8 cellular contexts compared by ENCODE assay signal in genomic region chr17:18225562-18226283, GRCh38. TPM values are rescaled to one million over a fixed set of nuclear protein-coding genes. Genes with fewer than 3 reads are reported as not detected.
A peak's percentile ranks its signal among the peaks of the same experiment; 100 is the strongest.
DNase-seq lines count a peak whose midpoint lies in the region; ATAC-seq and TF ChIP-seq lines count a peak whose summit lies in the region.

TSS of gene LLGL1 (plus strand) at chr17:18225635. CDS start at chr17:18225683, 48 bp downstream.

- H3K4me1 ChIP-seq in CD8-positive, alpha-beta T cell (ENCODE audit: insufficient read depth, low read length) = peaks cover 17% of the 10 kb centered on the region
- no peaks in the 10 kb centered on the region for H3K4me1 ChIP-seq in right lobe of liver

- DNase-seq in CD8-positive, alpha-beta T cell = peak in 2 of 7 experiments; percentile 13 to 54
- DNase-seq in MG63 (no peak), brain microvascular endothelial cell (no peak), right lobe of liver (peak in 1 of 3 donors; percentile 53), substantia nigra (lab: John Stamatoyannopoulos, UW) (peak in 7 of 49 donors; percentile 29 to 88 (median 67)), iPS-NIHi7 (ENCODE audit: extremely low spot score) (no peak), GM03348 (ENCODE audit: low spot score) (no peak)

- H3K4me3 Mint-ChIP-seq in CD8-positive, alpha-beta T cell = peak within 1 kb of the TSS; percentile 96

- H3K9me3 ChIP-seq in CD8-positive, alpha-beta T cell (ENCODE audit: low read length) = no peaks in the 10 kb centered on the region
- H3K9me3 ChIP-seq in MG63 = no peaks in the 10 kb centered on the region
- H3K9me3 ChIP-seq in right lobe of liver = no peaks in the 10 kb centered on the region

- no peak for ATAC-seq in CD8-positive, alpha-beta T cell
- ATAC-seq in GM21367 (IDR thresholded peaks at IDR 0.05; ENCODE audit: unreplicated experiment) = peak; percentile 6
- ATAC-seq in right lobe of liver = peak in 1 of 4 donors; percentile 6

- H3K36me3 Mint-ChIP-seq in CD8-positive, alpha-beta T cell = peaks cover 4% of the 10 kb centered on the region

- H3K36me3 ChIP-seq in CD8-positive, alpha-beta T cell (ENCODE audit: insufficient read depth, low read length) = no peaks in the 10 kb centered on the region
- H3K36me3 ChIP-seq in MG63 (no peaks in the 10 kb centered on the region), brain microvascular endothelial cell (replicated peaks) (no peaks in the 10 kb centered on the region), right lobe of liver (no peaks in the 10 kb centered on the region)

- POLR2A ChIA-PET in CD8-positive, alpha-beta T cell (lab: Charles Lee) = interaction anchor here (0.6 to 1.3 kb wide), 2 partner anchors 41 to 1084 kb away, joined by 3 to 5 read pairs; no protein-coding TSS in a partner anchor

- peak within 1 kb of the TSS; percentile 65 for H3K4me3 ChIP-seq in CD8-positive, alpha-beta T cell (ENCODE audit: low read depth, low read length)
- peak within 1 kb of the TSS; percentile 59 for H3K4me3 ChIP-seq in MG63
- peak within 1 kb of the TSS; percentile 86 for H3K4me3 ChIP-seq in brain microvascular endothelial cell (ENCODE audit: low read depth, low read length)
- peak within 1 kb of the TSS; percentile 40 to 59 (median 44) for H3K4me3 ChIP-seq in right lobe of liver

- in situ Hi-C loops in brain microvascular endothelial cell (cut with HindIII; ENCODE audit: low pct_ligation_motif_present, low sequenced_read_pairs) = no loop called here

- H3K27me3 Mint-ChIP-seq in CD8-positive, alpha-beta T cell (ENCODE audit: low read depth) = no peaks in the 10 kb centered on the region

- no peak for TF ChIP-seq CTCF in CD8-positive, alpha-beta T cell (IDR thresholded peaks at IDR 0.05)
- TF ChIP-seq CTCF in brain microvascular endothelial cell (IDR thresholded peaks at IDR 0.05; ENCODE audit: low read depth, low read length, missing control alignments) (no peak), right lobe of liver (IDR thresholded peaks at IDR 0.05) (no peak)

- H3K27ac ChIP-seq in CD8-positive, alpha-beta T cell (ENCODE audit: low read depth, low read length) = no peak within 1 kb of the TSS
- H3K27ac ChIP-seq in brain microvascular endothelial cell (no peak within 1 kb of the TSS), right lobe of liver (no peak within 1 kb of the TSS), substantia nigra (ENCODE audit: low read depth, low read length, poor library complexity, severe bottlenecking) (peak within 1 kb of the TSS; percentile 100)

- H3K27me3 ChIP-seq in CD8-positive, alpha-beta T cell (ENCODE audit: insufficient read depth, low read length) = no peaks in the 10 kb centered on the region
- H3K27me3 ChIP-seq in MG63 = no peaks in the 10 kb centered on the region
- no peaks in the 10 kb centered on the region for H3K27me3 ChIP-seq in brain microvascular endothelial cell (replicated peaks)
- no peaks in the 10 kb centered on the region for H3K27me3 ChIP-seq in right lobe of liver

- H3K4me1 Mint-ChIP-seq in CD8-positive, alpha-beta T cell (ENCODE audit: low read depth) = peaks cover 29% of the 10 kb centered on the region

- H3K27ac Mint-ChIP-seq in CD8-positive, alpha-beta T cell = peak within 1 kb of the TSS; percentile 91

- CTCF ChIA-PET in CD8-positive, alpha-beta T cell (lab: Charles Lee) = no interaction called here

- WGBS in right lobe of liver (ENCODE audit: insufficient coverage, low coverage, low lambda C conversion rate, missing lambda C conversion rate) = 10% methylated on average over 5 of the region's 76 CpGs

- TF ChIP-seq POLR2A in right lobe of liver (IDR thresholded peaks at IDR 0.05) = no peak

- intact Hi-C loops in CD8-positive, alpha-beta T cell (cut with DNase I, micrococcal nuclease) = loop anchor here (1.0 to 10.0 kb wide), 6 partner anchors 33 to 441 kb away; partner anchors contain the start of genes ALKBH5 (in 2 of the 2), FLII (in 2 of the 2), SHMT1 (in 2 of the 2) and SMCR8 (in 2 of the 2)
- intact Hi-C loops in right lobe of liver (cut with DNase I) = no loop called here

- H3K9me3 Mint-ChIP-seq in CD8-positive, alpha-beta T cell = no peaks in the 10 kb centered on the region

RNA-seq across cellular contexts. Expression of gene LLGL1, which starts in this region (rescaled TPM):
- 10 to 100 TPM; 12.5 TPM for total RNA-seq in CD8-positive, alpha-beta T cell
- 12.5 and 14.4 TPM in 2 replicates for total RNA-seq in MG63 (2014; rRNA removed; shearing (Covaris generic); ENCODE audit: low replicate concordance)
- total RNA-seq in right lobe of liver = 1 to 10 TPM; 2.0 to 8.6 (median 2.8) TPM

Comparison
In these comparisons a context has a peak if more than half of its experiments do, and no peak if none do; other contexts are left out.
1. intact Hi-C loops: an anchor here in CD8-positive, alpha-beta T cell (1.0 to 10.0 kb wide); none called in right lobe of liver.